1 cellular context compared by ENCODE assay signal in the genomic region with DNA sequence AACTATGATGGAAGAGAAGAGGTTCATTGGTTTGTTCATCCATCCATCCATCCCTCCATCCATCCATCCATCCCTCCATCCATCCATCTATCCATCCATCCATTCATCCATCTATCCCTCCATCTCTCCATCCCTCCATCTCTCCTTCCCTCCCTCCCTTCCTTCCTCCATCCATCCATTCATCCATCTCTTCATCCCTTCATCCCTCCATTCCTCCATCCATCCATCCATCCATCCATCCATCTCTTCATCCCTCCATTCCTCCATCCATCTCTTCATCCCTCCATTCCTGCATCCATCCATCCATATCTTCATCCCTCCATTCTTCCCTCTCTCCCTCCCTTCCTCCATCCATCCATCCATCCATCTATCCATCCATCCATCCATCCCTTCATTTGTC.
TF ChIP-seq lines count a peak whose summit lies in the region.

No MANE protein-coding gene starts in this region.

TF ChIP-seq in HEK293, 187 proteins besides CTCF, POLR2A, EP300 and RAD21 (continued from another document):
- TF ChIP-seq, protein P1, sequence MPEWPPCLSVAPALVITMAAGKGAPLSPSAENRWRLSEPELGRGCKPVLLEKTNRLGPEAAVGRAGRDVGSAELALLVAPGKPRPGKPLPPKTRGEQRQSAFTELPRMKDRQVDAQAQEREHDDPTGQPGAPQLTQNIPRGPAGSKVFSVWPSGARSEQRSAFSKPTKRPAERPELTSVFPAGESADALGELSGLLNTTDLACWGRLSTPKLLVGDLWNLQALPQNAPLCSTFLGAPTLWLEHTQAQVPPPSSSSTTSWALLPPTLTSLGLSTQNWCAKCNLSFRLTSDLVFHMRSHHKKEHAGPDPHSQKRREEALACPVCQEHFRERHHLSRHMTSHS (tag by site-specific recombination; IDR thresholded peaks at IDR 0.05), result 0 out of 2 replicates have a peak, but pooled peaks have one; percentile 9
- TF ChIP-seq ZNF16 (tag by site-specific recombination; IDR thresholded peaks at IDR 0.05; ENCODE audit: low read depth) (no peak), ZNF768 (tag by site-specific recombination; IDR thresholded peaks at IDR 0.05) (no peak), ZNF449 (tag by site-specific recombination; IDR thresholded peaks at IDR 0.05) (no peak), ZNF366 (tag by site-specific recombination; conservative IDR thresholded peaks at IDR 0.05) (peak; percentile 100)
- TF ChIP-seq, protein P2, sequence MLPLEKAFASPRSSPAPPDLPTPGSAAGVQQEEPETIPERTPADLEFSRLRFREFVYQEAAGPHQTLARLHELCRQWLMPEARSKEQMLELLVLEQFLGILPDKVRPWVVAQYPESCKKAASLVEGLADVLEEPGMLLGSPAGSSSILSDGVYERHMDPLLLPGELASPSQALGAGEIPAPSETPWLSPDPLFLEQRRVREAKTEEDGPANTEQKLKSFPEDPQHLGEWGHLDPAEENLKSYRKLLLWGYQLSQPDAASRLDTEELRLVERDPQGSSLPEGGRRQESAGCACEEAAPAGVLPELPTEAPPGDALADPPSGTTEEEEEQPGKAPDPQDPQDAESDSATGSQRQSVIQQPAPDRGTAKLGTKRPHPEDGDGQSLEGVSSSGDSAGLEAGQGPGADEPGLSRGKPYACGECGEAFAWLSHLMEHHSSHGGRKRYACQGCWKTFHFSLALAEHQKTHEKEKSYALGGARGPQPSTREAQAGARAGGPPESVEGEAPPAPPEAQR (tag by site-specific recombination; IDR thresholded peaks at IDR 0.05), result peak; percentile 44; the same call in 1 of the 2 replicates
- TF ChIP-seq, protein P3, sequence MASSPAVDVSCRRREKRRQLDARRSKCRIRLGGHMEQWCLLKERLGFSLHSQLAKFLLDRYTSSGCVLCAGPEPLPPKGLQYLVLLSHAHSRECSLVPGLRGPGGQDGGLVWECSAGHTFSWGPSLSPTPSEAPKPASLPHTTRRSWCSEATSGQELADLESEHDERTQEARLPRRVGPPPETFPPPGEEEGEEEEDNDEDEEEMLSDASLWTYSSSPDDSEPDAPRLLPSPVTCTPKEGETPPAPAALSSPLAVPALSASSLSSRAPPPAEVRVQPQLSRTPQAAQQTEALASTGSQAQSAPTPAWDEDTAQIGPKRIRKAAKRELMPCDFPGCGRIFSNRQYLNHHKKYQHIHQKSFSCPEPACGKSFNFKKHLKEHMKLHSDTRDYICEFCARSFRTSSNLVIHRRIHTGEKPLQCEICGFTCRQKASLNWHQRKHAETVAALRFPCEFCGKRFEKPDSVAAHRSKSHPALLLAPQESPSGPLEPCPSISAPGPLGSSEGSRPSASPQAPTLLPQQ (tag by site-specific recombination; IDR thresholded peaks at IDR 0.05), result no peak
- TF ChIP-seq, protein P4, sequence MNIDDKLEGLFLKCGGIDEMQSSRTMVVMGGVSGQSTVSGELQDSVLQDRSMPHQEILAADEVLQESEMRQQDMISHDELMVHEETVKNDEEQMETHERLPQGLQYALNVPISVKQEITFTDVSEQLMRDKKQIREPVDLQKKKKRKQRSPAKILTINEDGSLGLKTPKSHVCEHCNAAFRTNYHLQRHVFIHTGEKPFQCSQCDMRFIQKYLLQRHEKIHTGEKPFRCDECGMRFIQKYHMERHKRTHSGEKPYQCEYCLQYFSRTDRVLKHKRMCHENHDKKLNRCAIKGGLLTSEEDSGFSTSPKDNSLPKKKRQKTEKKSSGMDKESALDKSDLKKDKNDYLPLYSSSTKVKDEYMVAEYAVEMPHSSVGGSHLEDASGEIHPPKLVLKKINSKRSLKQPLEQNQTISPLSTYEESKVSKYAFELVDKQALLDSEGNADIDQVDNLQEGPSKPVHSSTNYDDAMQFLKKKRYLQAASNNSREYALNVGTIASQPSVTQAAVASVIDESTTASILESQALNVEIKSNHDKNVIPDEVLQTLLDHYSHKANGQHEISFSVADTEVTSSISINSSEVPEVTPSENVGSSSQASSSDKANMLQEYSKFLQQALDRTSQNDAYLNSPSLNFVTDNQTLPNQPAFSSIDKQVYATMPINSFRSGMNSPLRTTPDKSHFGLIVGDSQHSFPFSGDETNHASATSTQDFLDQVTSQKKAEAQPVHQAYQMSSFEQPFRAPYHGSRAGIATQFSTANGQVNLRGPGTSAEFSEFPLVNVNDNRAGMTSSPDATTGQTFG (tag by site-specific recombination; IDR thresholded peaks at IDR 0.05; ENCODE audit: borderline replicate concordance), result 0 out of 2 replicates have a peak, but pooled peaks have one; percentile 37
